9 cellular contexts compared by ENCODE assay signal in genomic region chr16:66605177-66605999, GRCh38. TPM values are rescaled to one million over a fixed set of nuclear protein-coding genes. Genes with fewer than 3 reads are reported as not detected.
A peak's percentile ranks its signal among the peaks of the same experiment; 100 is the strongest.
DNase-seq lines count a peak whose midpoint lies in the region; ATAC-seq, FAIRE-seq and TF ChIP-seq lines count a peak whose summit lies in the region.
"Had no signal": no experiment of that assay in that cellular context is flagged by ENCODE, and none has a peak within 500 bp of the region (broad histone marks: within the 10 kb centered on the region; RNA-seq: fewer than 3 reads in every experiment).

No MANE protein-coding gene starts in this region.

- TF ChIP-seq CTCF in HEK293 (tag by site-specific recombination; IDR thresholded peaks at IDR 0.05), result no peak; the same call in 1 of the 2 replicates
- TF ChIP-seq CTCF in K562 (IDR thresholded peaks at IDR 0.05 in 2 of 3, conservative IDR thresholded peaks at IDR 0.05 in 1 of 3; ENCODE audit: insufficient read depth in 2 of 3, low read depth in 1 of 3, low read length in 3 of 3), result peak in 1 of 3 experiments; percentile 22; a peak in 1 of 6 replicates

- no peak for FAIRE-seq in K562 (lab: Jason Lieb, UNC)

- peak overlapping the region; percentile 74 for H2AFZ ChIP-seq in K562 (ENCODE audit: low read depth, low read length)

- H3K36me3 Mint-ChIP-seq in immature natural killer cell, result peaks cover 0 to 7% (median 3%) of the 10 kb centered on the region in 3 donors

- H3K4me3 ChIP-seq in HEK293 (ENCODE audit: low read depth, low read length) (peak overlapping the region; percentile 69), K562 (peak overlapping the region; percentile 91)

- peak overlapping the region; percentile 80 to 95 for H3K9ac ChIP-seq in K562 (ENCODE audit: insufficient read depth in 1 of 2, low read depth in 2 of 2, low read length in 2 of 2)

- peak overlapping the region; percentile 59 for H3K27ac ChIP-seq in HEK293 (ENCODE audit: extremely low read depth, low read depth, low read length)
- peak overlapping the region; percentile 92 for H3K27ac ChIP-seq in K562 (ENCODE audit: extremely low read depth, low read depth, low read length)

- POLR2A ChIA-PET in HEK293 (lab: Yijun Ruan, JAX) (no interaction called here), K562 (lab: Yijun Ruan, JAX) (interaction anchor here (0.5 to 1.0 kb wide), 2 partner anchors 162 to 182 kb away, joined by 3 read pairs; no protein-coding TSS in a partner anchor)

- CTCF ChIA-PET in HEK293 (lab: Yijun Ruan, JAX), result interaction anchor here (0.6 kb wide), 1 partner anchor 200 kb away, joined by 4 read pairs; no protein-coding TSS in a partner anchor
- CTCF ChIA-PET in K562 (lab: Yijun Ruan, JAX; ENCODE audit: low intra/inter-chr PET ratio), result interaction anchor here (0.6 kb wide), 1 partner anchor 261 kb away, joined by 3 read pairs; no protein-coding TSS in a partner anchor

- TF ChIP-seq POLR2A in K562 (conservative IDR thresholded peaks at IDR 0.05), result 0 out of 2 replicates have a peak, but pooled peaks have one; percentile 48

- H3K4me2 ChIP-seq in K562 (ENCODE audit: insufficient read depth, low read length), result peak overlapping the region; percentile 70

- WGBS in K562 (ENCODE audit: insufficient coverage, low coverage, missing lambda C conversion rate), result 3% methylated on average over 20 of the region's 62 CpGs

- no peak for TF ChIP-seq RAD21 in K562 (CRISPR knock-in tag; conservative IDR thresholded peaks at IDR 0.05 in 1 of 2, IDR thresholded peaks at IDR 0.05 in 1 of 2)

- H3K27me3 Mint-ChIP-seq in immature natural killer cell (ENCODE audit: low read depth in 3 of 3), result peaks cover 5 to 17% (median 6%) of the 10 kb centered on the region in 3 donors

- intact Hi-C loops in K562 (cut with micrococcal nuclease), result loop anchor here (5.0 kb wide), 2 partner anchors 87 to 198 kb away; no protein-coding TSS in a partner anchor

- no TSS peak for BruUV-seq in K562 (replicated peaks; lab: Mats Ljungman, UMichigan)

- peaks cover 17% of the 10 kb centered on the region for H3K79me2 ChIP-seq in K562 (ENCODE audit: control insufficient read depth, insufficient read depth, low read length)

- peak overlapping the region in 5 of 6 donors; percentile 72 to 92 (median 85) for H3K27ac Mint-ChIP-seq in immature natural killer cell

- TF ChIP-seq EP300 in K562 (IDR thresholded peaks at IDR 0.05; ENCODE audit: low read length), result no peak

- H4K20me1 ChIP-seq in K562 (replicated peaks; ENCODE audit: control insufficient read depth, insufficient read depth, low read length), result peaks cover 4% of the 10 kb centered on the region; the same call in 1 of the 2 replicates

- H3K9me3 Mint-ChIP-seq in immature natural killer cell, result no peaks in the 10 kb centered on the region

- H3K36me3 ChIP-seq in HEK293 (ENCODE audit: control insufficient read depth in 2 of 2, insufficient read depth in 1 of 2, low read length in 2 of 2) (peaks cover 0 to 18% of the 10 kb centered on the region in 2 experiments; a peak in 1 of 3 replicates), K562 (ENCODE audit: control insufficient read depth, insufficient read depth, low read length) (peaks cover 31% of the 10 kb centered on the region; the same call in 2 of the 3 replicates)

- no peaks in the 10 kb centered on the region for H3K27me3 ChIP-seq in K562 (ENCODE audit: control insufficient read depth in 2 of 2, insufficient read depth in 2 of 2, low read length in 2 of 2)

- ATAC-seq in K562, result peak; percentile 79
- ATAC-seq in GM21447 (IDR thresholded peaks at IDR 0.05; ENCODE audit: unreplicated experiment), result no peak

- peaks cover 43 to 45% of the 10 kb centered on the region in 2 donors for H3K4me1 Mint-ChIP-seq in immature natural killer cell

- in situ Hi-C loops in K562 (cut with MboI), result loop anchor here (5.0 kb wide), 1 partner anchor 262 kb away; no protein-coding TSS in a partner anchor

- H3K4me3 Mint-ChIP-seq in immature natural killer cell, result peak overlapping the region; percentile 76 to 87 (median 76)

- no peaks in the 10 kb centered on the region for H3K9me1 ChIP-seq in K562 (ENCODE audit: control insufficient read depth, insufficient read depth, low read length)

- no peaks in the 10 kb centered on the region for H3K9me3 ChIP-seq in HEK293 (ENCODE audit: control insufficient read depth, insufficient read depth, low read depth, low read length)
- H3K9me3 ChIP-seq in K562 (replicated peaks; ENCODE audit: control insufficient read depth, insufficient read depth, low read depth, low read length), result no peaks in the 10 kb centered on the region; the same call in 1 of the 2 replicates

- DNase-seq in COLO668 (lab: John Stamatoyannopoulos, UW; ENCODE audit: unreplicated experiment) (peak; percentile 26), RKO (ENCODE audit: low spot score) (peak; percentile 51), K562 (ENCODE audit: extremely low read depth in 1 of 4, low spot score in 3 of 4) (peak; percentile 75 to 86 (median 80)), immature natural killer cell (no peak), RPMI8226 (no peak)
- DNase-seq in stimulated activated CD4-positive, alpha-beta T cell treated with anti-CD3 and anti-CD28 coated beads, Interleukin-15, amount 100 ng/mL, for 24 hours, result peak; percentile 56

- H3K4me1 ChIP-seq in HEK293 (ENCODE audit: control insufficient read depth, insufficient read depth, low read length) (no peaks in the 10 kb centered on the region), K562 (replicated peaks in 1 of 2; ENCODE audit: control insufficient read depth in 2 of 2, insufficient read depth in 2 of 2, low read length in 2 of 2) (peaks cover 25 to 61% of the 10 kb centered on the region in 2 experiments)

RNA-seq across cellular contexts. Expression of gene CMTM3, which starts 0.9 kb away (rescaled TPM):
- 14.6 and 32.5 TPM in 2 replicates for total RNA-seq in K562 (2011; cell fraction: chromatin; rRNA removed; ENCODE audit: low replicate concordance)
- 29.5 and 37.2 TPM in 2 replicates for total RNA-seq in K562 (2011; cell fraction: nucleolus; rRNA removed)
- total RNA-seq in K562 (2011; cell fraction: nucleoplasm; rRNA removed), result 28.2 and 47.6 TPM in 2 replicates
- 12.9 and 18.3 TPM in 2 replicates for total RNA-seq in K562 (2014; rRNA removed)
- 13.1 and 13.4 TPM in 2 replicates for total RNA-seq in K562 (2014; rRNA removed; fragmentation: Illumina TruSeq; extraction: Trizol)
- total RNA-seq in K562 (2015; rRNA removed; fragmentation: Illumina TruSeq; extraction: Trizol), result 15.8 and 17.5 TPM in 2 replicates
- total RNA-seq in K562 (2021), result 33.4 and 34.5 TPM in 2 replicates
- 24.5 and 24.7 TPM in 2 replicates for polyA plus RNA-seq in K562 (2011; rRNA removed)
- 26.9 and 52.8 TPM in 2 replicates for polyA plus RNA-seq in K562 (2011; cell fraction: cytosol; rRNA removed)
- 16.3 and 19.8 TPM in 2 replicates for polyA plus RNA-seq in K562 (2011; cell fraction: nucleus; rRNA removed)
- polyA plus RNA-seq in K562 (2012), result 27.1 and 39.9 TPM in 2 replicates
- 29.1 and 29.8 TPM in 2 replicates for polyA plus RNA-seq in K562 (2014; fragmentation: Illumina TruSeq; extraction: Trizol)
- 1 to 10 TPM; 4.6 to 8.3 TPM for polyA plus RNA-seq in K562 (2014; fragmentation: Nextera tagmentation; extraction: Ambion mirVana)
- polyA plus RNA-seq in K562 (2014; rRNA removed), result 28.2 and 29.9 TPM in 2 replicates
- 8.2 and 14.0 TPM in 2 replicates for polyA minus RNA-seq in K562 (2011; rRNA and poly(A)+ RNA removed)
- 10.8 and 12.8 TPM in 2 replicates for polyA minus RNA-seq in K562 (2011; cell fraction: cytosol; rRNA and poly(A)+ RNA removed)
- 6.7 and 7.3 TPM in 2 replicates for polyA minus RNA-seq in K562 (2011; cell fraction: nucleus; rRNA and poly(A)+ RNA removed)
- polyA plus RNA-seq in immature natural killer cell, result 100 to 1,000 TPM in 2 of 3 donors, 10 to 100 TPM in 1; 83.5 to 145 (median 127) TPM

RNA-seq across cellular contexts. Expression of gene CMTM2, which starts 26.1 kb away (rescaled TPM):
- not detected in 2 replicates for total RNA-seq in K562 (2011; cell fraction: chromatin; rRNA removed; ENCODE audit: low replicate concordance)
- total RNA-seq in K562 (2011; cell fraction: nucleolus; rRNA removed), result 0.39 TPM in 1 of 2 replicates, not detected in the other
- not detected in 2 replicates for total RNA-seq in K562 (2011; cell fraction: nucleoplasm; rRNA removed)
- total RNA-seq in K562 (2014; rRNA removed) (not detected in 2 replicates), K562 (2014; rRNA removed; fragmentation: Illumina TruSeq; extraction: Trizol) (not detected in 2 replicates), K562 (2015; rRNA removed; fragmentation: Illumina TruSeq; extraction: Trizol) (not detected in 2 replicates), K562 (2021) (not detected in 2 replicates)
- polyA plus RNA-seq in K562 (2011; rRNA removed) (not detected in 2 replicates), K562 (2014; fragmentation: Illumina TruSeq; extraction: Trizol) (not detected in 2 replicates), K562 (2014; fragmentation: Nextera tagmentation; extraction: Ambion mirVana) (not detected), K562 (2014; rRNA removed) (not detected in 2 replicates), immature natural killer cell (under 1 TPM in 1 of 3 donors, not detected in 2; 0.85 TPM)
- 0.31 TPM in 1 of 2 replicates, not detected in the other for polyA plus RNA-seq in K562 (2011; cell fraction: cytosol; rRNA removed)
- polyA plus RNA-seq in K562 (2011; cell fraction: nucleus; rRNA removed), result 0.11 TPM in 1 of 2 replicates, not detected in the other
- polyA plus RNA-seq in K562 (2012), result 0.17 TPM in 1 of 2 replicates, not detected in the other
- polyA minus RNA-seq in K562 (2011; rRNA and poly(A)+ RNA removed), result not detected in 2 replicates
- polyA minus RNA-seq in K562 (2011; cell fraction: cytosol; rRNA and poly(A)+ RNA removed), result not detected in 2 replicates
- not detected in 2 replicates for polyA minus RNA-seq in K562 (2011; cell fraction: nucleus; rRNA and poly(A)+ RNA removed)
- total RNA-seq: NCI-H460 had no signal

RNA-seq across cellular contexts. Expression of gene CMTM1, which starts 39.1 kb away (rescaled TPM):
- total RNA-seq in K562 (2011; cell fraction: chromatin; rRNA removed; ENCODE audit: low replicate concordance), result 1.5 and 1.6 TPM in 2 replicates
- 2.0 and 3.3 TPM in 2 replicates for total RNA-seq in K562 (2011; cell fraction: nucleolus; rRNA removed)
- total RNA-seq in K562 (2011; cell fraction: nucleoplasm; rRNA removed), result 1.9 and 2.7 TPM in 2 replicates
- total RNA-seq in K562 (2014; rRNA removed) (1.1 and 1.9 TPM in 2 replicates), K562 (2014; rRNA removed; fragmentation: Illumina TruSeq; extraction: Trizol) (0.22 and 0.40 TPM in 2 replicates), K562 (2015; rRNA removed; fragmentation: Illumina TruSeq; extraction: Trizol) (2.3 and 2.6 TPM in 2 replicates), K562 (2021) (2.4 and 2.7 TPM in 2 replicates)
- polyA plus RNA-seq in K562 (2011; rRNA removed) (0.92 and 1.2 TPM in 2 replicates), K562 (2014; fragmentation: Illumina TruSeq; extraction: Trizol) (0.25 and 0.93 TPM in 2 replicates), K562 (2014; fragmentation: Nextera tagmentation; extraction: Ambion mirVana) (not detected), K562 (2014; rRNA removed) (0.30 and 0.51 TPM in 2 replicates), immature natural killer cell (1 to 10 TPM; 1.1 to 3.1 (median 2.2) TPM)
- 0.86 and 2.9 TPM in 2 replicates for polyA plus RNA-seq in K562 (2011; cell fraction: cytosol; rRNA removed)
- 1.2 and 3.4 TPM in 2 replicates for polyA plus RNA-seq in K562 (2011; cell fraction: nucleus; rRNA removed)
- 3.1 and 3.8 TPM in 2 replicates for polyA plus RNA-seq in K562 (2012)
- polyA minus RNA-seq in K562 (2011; rRNA and poly(A)+ RNA removed), result 0.30 and 0.77 TPM in 2 replicates
- 2.7 TPM in 1 of 2 replicates, not detected in the other for polyA minus RNA-seq in K562 (2011; cell fraction: cytosol; rRNA and poly(A)+ RNA removed)
- polyA minus RNA-seq in K562 (2011; cell fraction: nucleus; rRNA and poly(A)+ RNA removed), result 1.00 and 2.4 TPM in 2 replicates

RNA-seq across cellular contexts. Expression of gene CKLF, which starts 53.0 kb away (rescaled TPM):
- 37.1 and 42.1 TPM in 2 replicates for total RNA-seq in K562 (2011; cell fraction: chromatin; rRNA removed; ENCODE audit: low replicate concordance)
- 64.2 and 67.9 TPM in 2 replicates for total RNA-seq in K562 (2011; cell fraction: nucleolus; rRNA removed)
- 81.1 and 85.6 TPM in 2 replicates for total RNA-seq in K562 (2011; cell fraction: nucleoplasm; rRNA removed)
- total RNA-seq in K562 (2014; rRNA removed) (99.8 and 113 TPM in 2 replicates), K562 (2014; rRNA removed; fragmentation: Illumina TruSeq; extraction: Trizol) (89.8 and 91.5 TPM in 2 replicates), K562 (2015; rRNA removed; fragmentation: Illumina TruSeq; extraction: Trizol) (93.6 and 111 TPM in 2 replicates), K562 (2021) (84.8 and 91.1 TPM in 2 replicates)
- polyA plus RNA-seq in K562 (2011; rRNA removed) (120 and 126 TPM in 2 replicates), K562 (2014; fragmentation: Illumina TruSeq; extraction: Trizol) (118 and 123 TPM in 2 replicates), K562 (2014; fragmentation: Nextera tagmentation; extraction: Ambion mirVana) (100 to 1,000 TPM; 305 to 322 TPM), K562 (2014; rRNA removed) (147 and 173 TPM in 2 replicates), immature natural killer cell (100 to 1,000 TPM; 226 to 318 (median 229) TPM)
- 170 and 189 TPM in 2 replicates for polyA plus RNA-seq in K562 (2011; cell fraction: cytosol; rRNA removed)
- polyA plus RNA-seq in K562 (2011; cell fraction: nucleus; rRNA removed), result 53.4 and 65.8 TPM in 2 replicates
- 128 and 163 TPM in 2 replicates for polyA plus RNA-seq in K562 (2012)
- 32.1 and 36.2 TPM in 2 replicates for polyA minus RNA-seq in K562 (2011; rRNA and poly(A)+ RNA removed)
- polyA minus RNA-seq in K562 (2011; cell fraction: cytosol; rRNA and poly(A)+ RNA removed), result 24.0 and 27.7 TPM in 2 replicates
- polyA minus RNA-seq in K562 (2011; cell fraction: nucleus; rRNA and poly(A)+ RNA removed), result 6.9 and 18.0 TPM in 2 replicates

RNA-seq across cellular contexts. Expression of gene TK2, which starts 55.5 kb away (rescaled TPM):
- 11.4 and 16.7 TPM in 2 replicates for total RNA-seq in K562 (2011; cell fraction: chromatin; rRNA removed; ENCODE audit: low replicate concordance)
- 9.3 TPM in 2 replicates for total RNA-seq in K562 (2011; cell fraction: nucleolus; rRNA removed)
- 10.7 and 11.0 TPM in 2 replicates for total RNA-seq in K562 (2011; cell fraction: nucleoplasm; rRNA removed)
- total RNA-seq in K562 (2014; rRNA removed) (4.3 and 5.8 TPM in 2 replicates), K562 (2014; rRNA removed; fragmentation: Illumina TruSeq; extraction: Trizol) (4.8 and 6.2 TPM in 2 replicates), K562 (2015; rRNA removed; fragmentation: Illumina TruSeq; extraction: Trizol) (4.9 and 5.3 TPM in 2 replicates), K562 (2021) (4.7 and 5.7 TPM in 2 replicates)
- polyA plus RNA-seq in K562 (2011; rRNA removed) (10.2 TPM in 2 replicates), K562 (2014; fragmentation: Illumina TruSeq; extraction: Trizol) (4.3 and 4.8 TPM in 2 replicates), K562 (2014; fragmentation: Nextera tagmentation; extraction: Ambion mirVana) (1 to 10 TPM; 1.1 to 1.2 TPM), K562 (2014; rRNA removed) (4.8 and 6.2 TPM in 2 replicates), immature natural killer cell (10 to 100 TPM in 1 of 3 donors, 1 to 10 TPM in 2; 8.2 to 19.9 (median 9.8) TPM)
- 5.3 and 6.3 TPM in 2 replicates for polyA plus RNA-seq in K562 (2011; cell fraction: cytosol; rRNA removed)
- polyA plus RNA-seq in K562 (2011; cell fraction: nucleus; rRNA removed), result 14.4 and 19.8 TPM in 2 replicates
- polyA plus RNA-seq in K562 (2012), result 6.3 and 13.2 TPM in 2 replicates
- polyA minus RNA-seq in K562 (2011; rRNA and poly(A)+ RNA removed), result 10.4 and 18.0 TPM in 2 replicates
- 3.4 and 6.0 TPM in 2 replicates for polyA minus RNA-seq in K562 (2011; cell fraction: cytosol; rRNA and poly(A)+ RNA removed)
- 5.3 and 6.9 TPM in 2 replicates for polyA minus RNA-seq in K562 (2011; cell fraction: nucleus; rRNA and poly(A)+ RNA removed)

Comparison
In these comparisons a context has a peak if more than half of its experiments do, and no peak if none do; other contexts are left out.
1. DNase-seq: peak in COLO668 (single experiment), RKO (single experiment), K562 (4 of 4) and stimulated activated CD4-positive, alpha-beta T cell treated with anti-CD3 and anti-CD28 coated beads, Interleukin-15, amount 100 ng/mL, for 24 hours (single experiment); none in immature natural killer cell (0 of 3) and RPMI8226 (single experiment).